ENCODE assay signal across 18 cellular contexts in the genomic region with DNA sequence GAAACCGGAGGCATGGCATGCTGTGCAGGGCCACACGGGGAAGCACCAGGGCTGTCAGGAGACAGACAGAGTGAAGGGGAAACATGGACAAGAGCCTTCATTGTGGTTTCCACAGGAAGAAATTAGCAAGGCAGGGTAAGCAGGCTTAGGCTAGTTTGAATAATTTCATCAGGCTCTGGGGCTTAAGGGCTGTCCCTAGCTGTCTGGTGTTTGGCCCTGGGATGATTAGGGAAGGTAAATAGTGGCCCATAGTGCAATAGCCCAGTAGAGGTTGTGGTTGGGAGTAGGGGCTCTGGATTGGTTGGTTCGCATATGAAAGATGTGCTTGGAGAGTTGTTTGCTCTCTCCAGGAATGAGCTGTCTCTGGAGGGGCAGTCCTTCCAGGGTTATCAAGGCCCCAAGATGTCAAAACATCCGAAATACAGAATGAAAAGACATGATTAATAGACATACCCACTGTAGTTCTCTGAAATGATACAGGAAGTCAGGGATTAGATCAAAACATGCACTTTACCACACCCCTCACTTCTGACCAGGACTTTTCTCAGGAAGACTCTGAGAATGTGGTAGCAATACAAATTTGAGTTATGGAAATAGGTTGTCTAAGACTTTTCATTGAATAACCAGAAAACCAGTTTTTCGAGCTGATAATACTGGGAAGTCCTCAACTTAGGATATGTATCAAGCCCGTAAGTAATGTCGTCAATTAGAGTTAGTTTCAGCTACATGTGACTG.
DNase-seq lines count a peak whose midpoint lies in the region; ATAC-seq and TF ChIP-seq lines count a peak whose summit lies in the region.
"Had no signal": no experiment of that assay in that cellular context is flagged by ENCODE, and none has a peak within 500 bp of the region (broad histone marks: within the 10 kb centered on the region; RNA-seq: fewer than 3 reads in every experiment).

No MANE protein-coding gene starts in this region.

- H3K4me1 Mint-ChIP-seq in WTC11, result peaks cover 11% of the 10 kb centered on the region
- H3K4me1 Mint-ChIP-seq in activated CD4-positive, alpha-beta T cell treated with anti-CD3 and anti-CD28 coated beads for 36 hours, result no peaks in the 10 kb centered on the region
- H3K4me1 Mint-ChIP-seq: IgD-negative memory B cell had no signal

- intact Hi-C loops in esophagus muscularis mucosa (cut with DNase I), result no loop called here
- intact Hi-C loops in activated CD4-positive, alpha-beta T cell treated with anti-CD3 and anti-CD28 coated beads for 36 hours (cut with DNase I, micrococcal nuclease), result no loop called here

- no peak for TF ChIP-seq CTCF in WTC11 (IDR thresholded peaks at IDR 0.05)
- no peak for TF ChIP-seq CTCF in esophagus muscularis mucosa (IDR thresholded peaks at IDR 0.05)

- peaks cover 0 to 10% (median 4%) of the 10 kb centered on the region in 4 donors for H3K27me3 ChIP-seq in esophagus muscularis mucosa

- H3K4me3 Mint-ChIP-seq in WTC11, result no peak overlapping the region
- no peak overlapping the region for H3K4me3 Mint-ChIP-seq in activated CD4-positive, alpha-beta T cell treated with anti-CD3 and anti-CD28 coated beads for 36 hours
- H3K4me3 Mint-ChIP-seq: IgD-negative memory B cell; T-helper 1 cell treated with Interleukin-12 subunit alpha and Interleukin-12 subunit beta and Interleukin-4 antibody, amounts not matched to agents 30 μg/mL and 1 μg/mL, for 36 hours had no signal

- H3K4me3 ChIP-seq in esophagus muscularis mucosa, result no peak overlapping the region

- no peaks in the 10 kb centered on the region for H3K36me3 ChIP-seq in esophagus muscularis mucosa

- H3K27ac ChIP-seq in esophagus muscularis mucosa (replicated peaks in 1 of 4), result no peak overlapping the region
- H3K27ac ChIP-seq: HL-60 had no signal

- no peaks in the 10 kb centered on the region for H3K27me3 Mint-ChIP-seq in WTC11 (ENCODE audit: low read depth)
- peaks cover 24% of the 10 kb centered on the region for H3K27me3 Mint-ChIP-seq in activated CD4-positive, alpha-beta T cell treated with anti-CD3 and anti-CD28 coated beads for 36 hours

- H3K9me3 Mint-ChIP-seq in WTC11, result peaks cover 22% of the 10 kb centered on the region
- H3K9me3 Mint-ChIP-seq in activated CD4-positive, alpha-beta T cell treated with anti-CD3 and anti-CD28 coated beads for 36 hours (ENCODE audit: low read depth), result no peaks in the 10 kb centered on the region
- H3K9me3 Mint-ChIP-seq: T-helper 1 cell treated with Interleukin-12 subunit alpha and Interleukin-12 subunit beta and Interleukin-4 antibody, amounts not matched to agents 30 μg/mL and 1 μg/mL, for 36 hours had no signal

- ATAC-seq in WTC11 (peak; percentile 72), HG03175 (IDR thresholded peaks at IDR 0.05; ENCODE audit: unreplicated experiment) (no peak)
- no peak for ATAC-seq in activated CD4-positive, alpha-beta T cell treated with anti-CD3 and anti-CD28 coated beads for 36 hours
- ATAC-seq: PC-3, SK-N-SH treated with all-trans-retinoic acid at 6 μM for 48 hours had no signal

- no peak for TF ChIP-seq EP300 in esophagus muscularis mucosa (IDR thresholded peaks at IDR 0.05)

- H3K27ac Mint-ChIP-seq in WTC11, result no peak overlapping the region
- no peak overlapping the region for H3K27ac Mint-ChIP-seq in activated CD4-positive, alpha-beta T cell treated with anti-CD3 and anti-CD28 coated beads for 36 hours
- H3K27ac Mint-ChIP-seq: IgD-negative memory B cell; T-helper 1 cell treated with Interleukin-12 subunit alpha and Interleukin-12 subunit beta and Interleukin-4 antibody, amounts not matched to agents 30 μg/mL and 1 μg/mL, for 36 hours had no signal

- 70% methylated on average over 7 of the region's 7 CpGs for WGBS in esophagus muscularis mucosa

- H3K4me1 ChIP-seq in esophagus muscularis mucosa, result no peaks in the 10 kb centered on the region

- DNase-seq in NCI-H526 (lab: John Stamatoyannopoulos, UW) (peak; percentile 28 to 41), NCI-H526 treated with DMSO at 0.1 percent for 48 hours (lab: John Stamatoyannopoulos, UW) (no peak), NOMO-1 (lab: John Stamatoyannopoulos, UW; ENCODE audit: unreplicated experiment in 2 of 2) (peak; percentile 17 to 34), WTC11 (ENCODE audit: low spot score) (no peak), esophagus muscularis mucosa (ENCODE audit: extremely low spot score) (peak; percentile 64), NCI-H1694 treated with DMSO at 0.1 percent for 48 hours (lab: John Stamatoyannopoulos, UW) (no peak)
- DNase-seq in activated CD4-positive, alpha-beta T cell treated with anti-CD3 and anti-CD28 coated beads for 36 hours, result no peak
- DNase-seq: C1 segment of cervical spinal cord, HCEC 1CT, NCI-H1417 treated with DMSO at 0.1 percent for 48 hours, NCI-H2029, NCI-H510A treated with DMSO at 0.1 percent for 48 hours, PC-3 had no signal

- CTCF ChIA-PET in WTC11 (lab: Charles Lee), result no interaction called here
- CTCF ChIA-PET in activated CD4-positive, alpha-beta T cell treated with anti-CD3 and anti-CD28 coated beads for 36 hours (lab: Charles Lee), result interaction anchor here (0.7 kb wide), 2 partner anchors 30 to 94 kb away, joined by 3 read pairs; no protein-coding TSS in a partner anchor

- no peaks in the 10 kb centered on the region for H3K9me3 ChIP-seq in esophagus muscularis mucosa

- POLR2A ChIA-PET in WTC11 (lab: Charles Lee), result no interaction called here
- POLR2A ChIA-PET in activated CD4-positive, alpha-beta T cell treated with anti-CD3 and anti-CD28 coated beads for 36 hours (lab: Charles Lee), result no interaction called here

- H3K36me3 Mint-ChIP-seq in WTC11, result no peaks in the 10 kb centered on the region
- H3K36me3 Mint-ChIP-seq in activated CD4-positive, alpha-beta T cell treated with anti-CD3 and anti-CD28 coated beads for 36 hours (ENCODE audit: low read depth), result no peaks in the 10 kb centered on the region

- no peak for TF ChIP-seq POLR2A in esophagus muscularis mucosa (IDR thresholded peaks at IDR 0.05; ENCODE audit: low read depth)

TF ChIP-seq in WTC11, 78 proteins besides CTCF, POLR2A, EP300 and RAD21 (continues in another document):
- TF ChIP-seq ELF4 (CRISPR knock-in tag; IDR thresholded peaks at IDR 0.05; ENCODE audit: low read depth) (no peak), JUN (CRISPR knock-in tag; IDR thresholded peaks at IDR 0.05) (no peak), ATF1 (CRISPR knock-in tag; IDR thresholded peaks at IDR 0.05) (no peak), ZNF263 (CRISPR knock-in tag; IDR thresholded peaks at IDR 0.05; ENCODE audit: low read depth) (no peak), ZNF232 (CRISPR knock-in tag; IDR thresholded peaks at IDR 0.05) (no peak), ZNF219 (CRISPR knock-in tag; IDR thresholded peaks at IDR 0.05; ENCODE audit: borderline replicate concordance) (no peak)
- TF ChIP-seq, protein P1, sequence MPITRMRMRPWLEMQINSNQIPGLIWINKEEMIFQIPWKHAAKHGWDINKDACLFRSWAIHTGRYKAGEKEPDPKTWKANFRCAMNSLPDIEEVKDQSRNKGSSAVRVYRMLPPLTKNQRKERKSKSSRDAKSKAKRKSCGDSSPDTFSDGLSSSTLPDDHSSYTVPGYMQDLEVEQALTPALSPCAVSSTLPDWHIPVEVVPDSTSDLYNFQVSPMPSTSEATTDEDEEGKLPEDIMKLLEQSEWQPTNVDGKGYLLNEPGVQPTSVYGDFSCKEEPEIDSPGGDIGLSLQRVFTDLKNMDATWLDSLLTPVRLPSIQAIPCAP (CRISPR knock-in tag; IDR thresholded peaks at IDR 0.05), result no peak
- TF ChIP-seq, protein P2, sequence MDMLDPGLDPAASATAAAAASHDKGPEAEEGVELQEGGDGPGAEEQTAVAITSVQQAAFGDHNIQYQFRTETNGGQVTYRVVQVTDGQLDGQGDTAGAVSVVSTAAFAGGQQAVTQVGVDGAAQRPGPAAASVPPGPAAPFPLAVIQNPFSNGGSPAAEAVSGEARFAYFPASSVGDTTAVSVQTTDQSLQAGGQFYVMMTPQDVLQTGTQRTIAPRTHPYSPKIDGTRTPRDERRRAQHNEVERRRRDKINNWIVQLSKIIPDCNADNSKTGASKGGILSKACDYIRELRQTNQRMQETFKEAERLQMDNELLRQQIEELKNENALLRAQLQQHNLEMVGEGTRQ (CRISPR knock-in tag; IDR thresholded peaks at IDR 0.05), result no peak
- TF ChIP-seq, protein P3, sequence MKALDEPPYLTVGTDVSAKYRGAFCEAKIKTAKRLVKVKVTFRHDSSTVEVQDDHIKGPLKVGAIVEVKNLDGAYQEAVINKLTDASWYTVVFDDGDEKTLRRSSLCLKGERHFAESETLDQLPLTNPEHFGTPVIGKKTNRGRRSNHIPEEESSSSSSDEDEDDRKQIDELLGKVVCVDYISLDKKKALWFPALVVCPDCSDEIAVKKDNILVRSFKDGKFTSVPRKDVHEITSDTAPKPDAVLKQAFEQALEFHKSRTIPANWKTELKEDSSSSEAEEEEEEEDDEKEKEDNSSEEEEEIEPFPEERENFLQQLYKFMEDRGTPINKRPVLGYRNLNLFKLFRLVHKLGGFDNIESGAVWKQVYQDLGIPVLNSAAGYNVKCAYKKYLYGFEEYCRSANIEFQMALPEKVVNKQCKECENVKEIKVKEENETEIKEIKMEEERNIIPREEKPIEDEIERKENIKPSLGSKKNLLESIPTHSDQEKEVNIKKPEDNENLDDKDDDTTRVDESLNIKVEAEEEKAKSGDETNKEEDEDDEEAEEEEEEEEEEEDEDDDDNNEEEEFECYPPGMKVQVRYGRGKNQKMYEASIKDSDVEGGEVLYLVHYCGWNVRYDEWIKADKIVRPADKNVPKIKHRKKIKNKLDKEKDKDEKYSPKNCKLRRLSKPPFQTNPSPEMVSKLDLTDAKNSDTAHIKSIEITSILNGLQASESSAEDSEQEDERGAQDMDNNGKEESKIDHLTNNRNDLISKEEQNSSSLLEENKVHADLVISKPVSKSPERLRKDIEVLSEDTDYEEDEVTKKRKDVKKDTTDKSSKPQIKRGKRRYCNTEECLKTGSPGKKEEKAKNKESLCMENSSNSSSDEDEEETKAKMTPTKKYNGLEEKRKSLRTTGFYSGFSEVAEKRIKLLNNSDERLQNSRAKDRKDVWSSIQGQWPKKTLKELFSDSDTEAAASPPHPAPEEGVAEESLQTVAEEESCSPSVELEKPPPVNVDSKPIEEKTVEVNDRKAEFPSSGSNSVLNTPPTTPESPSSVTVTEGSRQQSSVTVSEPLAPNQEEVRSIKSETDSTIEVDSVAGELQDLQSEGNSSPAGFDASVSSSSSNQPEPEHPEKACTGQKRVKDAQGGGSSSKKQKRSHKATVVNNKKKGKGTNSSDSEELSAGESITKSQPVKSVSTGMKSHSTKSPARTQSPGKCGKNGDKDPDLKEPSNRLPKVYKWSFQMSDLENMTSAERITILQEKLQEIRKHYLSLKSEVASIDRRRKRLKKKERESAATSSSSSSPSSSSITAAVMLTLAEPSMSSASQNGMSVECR (CRISPR knock-in tag; IDR thresholded peaks at IDR 0.05; ENCODE audit: borderline replicate concordance), result no peak
- TF ChIP-seq, protein P4, sequence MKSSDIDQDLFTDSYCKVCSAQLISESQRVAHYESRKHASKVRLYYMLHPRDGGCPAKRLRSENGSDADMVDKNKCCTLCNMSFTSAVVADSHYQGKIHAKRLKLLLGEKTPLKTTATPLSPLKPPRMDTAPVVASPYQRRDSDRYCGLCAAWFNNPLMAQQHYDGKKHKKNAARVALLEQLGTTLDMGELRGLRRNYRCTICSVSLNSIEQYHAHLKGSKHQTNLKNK (CRISPR knock-in tag; IDR thresholded peaks at IDR 0.05), result no peak

Comparison
In these comparisons a context has a peak if more than half of its experiments do, and no peak if none do; other contexts are left out.
1. DNase-seq: peak in NCI-H526 (2 of 2), NOMO-1 (2 of 2) and esophagus muscularis mucosa (single experiment); none in NCI-H526 treated with DMSO at 0.1 percent for 48 hours (single experiment), WTC11 (single experiment), activated CD4-positive, alpha-beta T cell treated with anti-CD3 and anti-CD28 coated beads for 36 hours (single experiment) and NCI-H1694 treated with DMSO at 0.1 percent for 48 hours (single experiment).